ENCODE assay signal across 31 cellular contexts in the genomic region with DNA sequence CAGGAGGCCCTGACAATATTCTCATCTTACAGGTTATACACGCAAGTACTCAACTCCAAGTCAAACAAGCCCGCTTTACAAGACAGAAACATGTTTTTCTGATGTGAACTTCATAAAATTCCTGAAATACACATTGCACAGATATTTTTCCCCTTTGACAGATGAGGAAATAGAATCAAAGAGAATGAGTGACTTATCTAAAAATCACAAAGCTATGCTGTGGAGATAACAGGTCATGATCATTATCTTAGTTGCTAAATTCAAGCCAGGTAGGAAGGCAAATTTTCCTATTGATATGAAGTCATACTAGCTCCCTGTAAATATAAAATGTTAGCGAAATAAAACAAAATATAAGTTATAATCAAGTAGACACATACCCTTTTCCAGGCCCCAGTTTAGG.
"Had no signal": no experiment of that assay in that cellular context is flagged by ENCODE, and none has a peak within 500 bp of the region (broad histone marks: within the 10 kb centered on the region; RNA-seq: fewer than 3 reads in every experiment).

No MANE protein-coding gene starts in this region.

- H3K4me3 ChIP-seq: adrenal gland, body of pancreas, esophagus squamous epithelium, gastroesophageal sphincter, heart right ventricle, hepatocyte had no signal

- H3K9me3 ChIP-seq: adrenal gland, body of pancreas, esophagus squamous epithelium, gastroesophageal sphincter, heart right ventricle had no signal

- DNase-seq: activated CD4-positive, alpha-beta memory T cell treated with anti-CD3 and anti-CD28 coated beads for 36 hours; activated CD4-positive, alpha-beta T cell treated with anti-CD3 and anti-CD28 coated beads for 1 hour; activated CD4-positive, alpha-beta T cell treated with anti-CD3 and anti-CD28 coated beads, Interleukin-2, amount 10 ng/mL, durations not matched to agents 24 days and 14 days; activated CD8-positive, alpha-beta memory T cell treated with anti-CD3 and anti-CD28 coated beads for 24 hours; activated effector memory CD4-positive, alpha-beta T cell treated with Interleukin-2 at 50 U/mL for 16 hours; activated gamma-delta T cell treated with Interleukin-2 at 50 U/mL for 16 hours; activated naive CD4-positive, alpha-beta T cell treated with anti-CD3 and anti-CD28 coated beads for 36 hours; activated T-cell treated with anti-CD3 and anti-CD28 coated beads, Interleukin-2, amount 50 U/mL, for 1 hour; activated T-cell treated with anti-CD3 and anti-CD28 coated beads, Interleukin-2, amount 50 U/mL, for 72 hours; adrenal gland; amygdala; aorta; body of pancreas; caudate nucleus; cortex of kidney; dermis blood vessel endothelial cell; effector CD8-positive, alpha-beta T cell; esophagus squamous epithelium; foreskin melanocyte; heart right ventricle; T-helper 1 cell; T-helper 17 cell; T1000 had no signal

- H3K4me1 ChIP-seq: adrenal gland, body of pancreas, esophagus squamous epithelium had no signal

- H3K27me3 Mint-ChIP-seq: activated CD4-positive, alpha-beta memory T cell treated with anti-CD3 and anti-CD28 coated beads for 36 hours; activated CD4-positive, alpha-beta T cell treated with anti-CD3 and anti-CD28 coated beads, Interleukin-2, amount 10 ng/mL, durations not matched to agents 24 days and 14 days; T-helper 17 cell had no signal

- H3K27ac ChIP-seq: adrenal gland, body of pancreas, epithelial cell of prostate, esophagus squamous epithelium, gastroesophageal sphincter, heart right ventricle, hepatocyte had no signal

- ATAC-seq: activated naive CD4-positive, alpha-beta T cell treated with anti-CD3 and anti-CD28 coated beads, Interleukin-2, amount 50 U/mL, for 72 hours; activated T-cell treated with anti-CD3 and anti-CD28 coated beads, Interleukin-2, amount 50 U/mL, for 72 hours; body of pancreas; gastroesophageal sphincter; heart right ventricle; T-helper 17 cell had no signal

- H3K27me3 ChIP-seq: adrenal gland, body of pancreas, esophagus squamous epithelium, gastroesophageal sphincter, heart right ventricle, hepatocyte had no signal

- H3K9me3 Mint-ChIP-seq: activated CD4-positive, alpha-beta memory T cell treated with anti-CD3 and anti-CD28 coated beads for 36 hours; activated CD4-positive, alpha-beta T cell treated with anti-CD3 and anti-CD28 coated beads, Interleukin-2, amount 10 ng/mL, durations not matched to agents 24 days and 14 days; activated naive CD4-positive, alpha-beta T cell treated with anti-CD3 and anti-CD28 coated beads for 36 hours; activated naive CD4-positive, alpha-beta T cell treated with anti-CD3 and anti-CD28 coated beads, Interleukin-2, amount 50 U/mL, for 72 hours; activated T-cell treated with anti-CD3 and anti-CD28 coated beads, Interleukin-2, amount 50 U/mL, for 72 hours; T-helper 2 cell treated with Interferon-gamma antibody and Interleukin-4, amounts not matched to agents 5 μg/mL and 100 μg/mL, for 36 hours had no signal

- H3K4me2 ChIP-seq: hepatocyte had no signal

- H3K4me3 Mint-ChIP-seq: activated CD4-positive, alpha-beta memory T cell treated with anti-CD3 and anti-CD28 coated beads for 36 hours; activated CD4-positive, alpha-beta T cell treated with anti-CD3 and anti-CD28 coated beads, Interleukin-2, amount 10 ng/mL, durations not matched to agents 24 days and 14 days; activated naive CD4-positive, alpha-beta T cell treated with anti-CD3 and anti-CD28 coated beads for 36 hours; activated T-cell treated with anti-CD3 and anti-CD28 coated beads, Interleukin-2, amount 50 U/mL, for 72 hours; T-helper 2 cell treated with Interferon-gamma antibody and Interleukin-4, amounts not matched to agents 5 μg/mL and 100 μg/mL, for 36 hours had no signal

- FAIRE-seq: colon, endometrium, endothelial cell of umbilical vein had no signal

- H3K27ac Mint-ChIP-seq: activated CD4-positive, alpha-beta memory T cell treated with anti-CD3 and anti-CD28 coated beads for 36 hours; activated naive CD4-positive, alpha-beta T cell treated with anti-CD3 and anti-CD28 coated beads for 36 hours; activated naive CD4-positive, alpha-beta T cell treated with anti-CD3 and anti-CD28 coated beads, Interleukin-2, amount 50 U/mL, for 72 hours; activated T-cell treated with anti-CD3 and anti-CD28 coated beads, Interleukin-2, amount 50 U/mL, for 72 hours; T-helper 2 cell treated with Interferon-gamma antibody and Interleukin-4, amounts not matched to agents 5 μg/mL and 100 μg/mL, for 36 hours had no signal

- H2AFZ ChIP-seq: hepatocyte had no signal
